20 cellular contexts compared by ENCODE assay signal in the genomic region with DNA sequence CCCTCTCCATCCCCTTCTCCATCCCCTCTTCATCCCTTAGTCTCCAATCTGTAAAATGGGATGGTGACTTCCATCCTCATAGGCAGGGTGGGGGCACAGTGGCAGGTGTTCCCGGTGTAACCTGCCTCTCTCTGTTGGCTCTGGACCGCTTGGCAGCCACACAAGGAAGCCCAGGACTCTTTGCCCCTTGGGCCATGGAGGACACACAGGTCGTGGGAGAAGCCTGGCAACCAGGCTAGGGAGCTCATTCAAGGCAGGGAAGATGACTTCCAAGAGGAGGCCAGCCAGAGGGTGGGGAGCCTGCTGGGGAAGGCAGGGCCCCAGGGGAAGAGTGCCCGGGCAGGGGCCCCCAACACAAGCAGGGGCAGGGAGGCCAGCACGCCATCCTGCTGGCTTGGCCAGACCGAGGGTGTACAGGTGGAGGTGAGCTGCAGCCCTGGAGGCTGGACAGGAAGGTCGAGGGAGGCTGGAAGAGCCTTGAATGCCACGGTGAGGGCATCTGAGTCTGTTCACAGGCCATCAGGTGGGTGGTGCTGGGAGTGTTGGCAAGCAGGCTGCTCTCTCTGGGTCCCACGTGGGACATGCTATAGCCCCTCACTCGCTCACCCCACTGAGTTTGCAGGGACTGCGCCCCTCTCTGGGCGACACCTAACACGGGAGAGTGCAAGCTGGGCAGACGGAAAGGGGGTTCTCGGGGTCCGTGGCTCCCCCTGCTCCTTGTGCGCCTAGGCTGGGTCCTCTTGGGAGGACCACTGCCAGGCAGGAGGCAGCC. TPM values are rescaled to one million over a fixed set of nuclear protein-coding genes. Genes with fewer than 3 reads are reported as not detected.
DNase-seq lines count a peak whose midpoint lies in the region; ATAC-seq, FAIRE-seq and TF ChIP-seq lines count a peak whose summit lies in the region.
"Had no signal": no experiment of that assay in that cellular context is flagged by ENCODE, and none has a peak within 500 bp of the region (broad histone marks: within the 10 kb centered on the region; RNA-seq: fewer than 3 reads in every experiment).

No MANE protein-coding gene starts in this region.

- H3K36me3 ChIP-seq in HEK293 (ENCODE audit: control insufficient read depth in 2 of 2, insufficient read depth in 1 of 2, low read length in 2 of 2) (no peaks in the 10 kb centered on the region), bronchial epithelial cell (ENCODE audit: control insufficient read depth, insufficient read depth, low read length) (no peaks in the 10 kb centered on the region), neutrophil (no peaks in the 10 kb centered on the region)
- H3K36me3 ChIP-seq: BLaER1 had no signal

- DNase-seq in activated CD4-positive, CD25-positive, alpha-beta regulatory T cell treated with anti-CD3 and anti-CD28 coated beads, Interleukin-2, amount 50 U/mL, for 72 hours = peak; percentile 26
- DNase-seq in bronchial epithelial cell (ENCODE audit: low read depth) (no peak), left cardiac atrium (no peak), midbrain (lab: John Stamatoyannopoulos, UW) (no peak), NCI-H146 (lab: John Stamatoyannopoulos, UW) (no peak)
- DNase-seq: 8988T, DMS153, GM23248, Karpas-422, MM.1S, NCI-H1105, NCI-H187 treated with DMSO at 0.1 percent for 48 hours, NCI-H446, SHP77 treated with DMSO at 0.1 percent for 48 hours had no signal

- H3K27me3 ChIP-seq in bronchial epithelial cell (ENCODE audit: control insufficient read depth, insufficient read depth, low read length) = peaks cover 2% of the 10 kb centered on the region
- H3K27me3 ChIP-seq in neutrophil = no peaks in the 10 kb centered on the region

- ATAC-seq in activated CD4-positive, CD25-positive, alpha-beta regulatory T cell treated with anti-CD3 and anti-CD28 coated beads, Interleukin-2, amount 50 U/mL, for 24 hours = no peak
- no peak for ATAC-seq in left cardiac atrium
- ATAC-seq: GM12878 had no signal

- no peak overlapping the region for H3K4me3 ChIP-seq in HEK293 (ENCODE audit: low read depth, low read length)
- no peak overlapping the region for H3K4me3 ChIP-seq in bronchial epithelial cell (ENCODE audit: low read depth, low read length)
- H3K4me3 ChIP-seq in neutrophil (ENCODE audit: low read depth in 1 of 2, low read length in 1 of 2) = no peak overlapping the region
- H3K4me3 ChIP-seq: BLaER1, GM12878, GM23248 had no signal

- FAIRE-seq in bronchial epithelial cell (lab: Jason Lieb, UNC) = peak; percentile 7
- FAIRE-seq: GM12878, RCC 7860 had no signal

- CTCF ChIA-PET in HEK293 (lab: Yijun Ruan, JAX) = interaction anchor here (0.5 to 1.6 kb wide), 2 partner anchors 53 to 85 kb away, joined by 3 to 4 read pairs; no protein-coding TSS in a partner anchor

- H3K4me1 ChIP-seq in HEK293 (ENCODE audit: control insufficient read depth, insufficient read depth, low read length) = no peaks in the 10 kb centered on the region
- peaks cover 84 to 90% of the 10 kb centered on the region in 2 experiments for H3K4me1 ChIP-seq in neutrophil (ENCODE audit: control insufficient read depth in 1 of 2, insufficient read depth in 1 of 2, low read depth in 1 of 2, low read length in 1 of 2)

- intact Hi-C loops in left cardiac atrium (cut with DNase I) = no loop called here

- POLR2A ChIA-PET in HEK293 (lab: Yijun Ruan, JAX) = no interaction called here

- no peak for TF ChIP-seq CTCF in HEK293 (tag by site-specific recombination; IDR thresholded peaks at IDR 0.05)
- no peak for TF ChIP-seq CTCF in bronchial epithelial cell (IDR thresholded peaks at IDR 0.05; ENCODE audit: insufficient read depth, low read length, severe bottlenecking)
- TF ChIP-seq CTCF in neutrophil (IDR thresholded peaks at IDR 0.05) = no peak

- H3K27ac ChIP-seq in HEK293 (ENCODE audit: extremely low read depth, low read depth, low read length) (no peak overlapping the region), neutrophil (peak overlapping the region; percentile 95)
- H3K27ac ChIP-seq: BLaER1, GM23248 had no signal

- no peaks in the 10 kb centered on the region for H3K9me3 ChIP-seq in HEK293 (ENCODE audit: control insufficient read depth, insufficient read depth, low read depth, low read length)
- no peaks in the 10 kb centered on the region for H3K9me3 ChIP-seq in neutrophil

TF ChIP-seq in HEK293, 187 proteins besides CTCF, POLR2A, EP300 and RAD21:
- no peak for TF ChIP-seq ZNF248 (tag by site-specific recombination; IDR thresholded peaks at IDR 0.05)
- no peak for TF ChIP-seq ZNF112 (tag by site-specific recombination; IDR thresholded peaks at IDR 0.05)
- peak; percentile 87; the same call in 1 of the 2 replicates for TF ChIP-seq GLI4 (tag by site-specific recombination; IDR thresholded peaks at IDR 0.05)
- TF ChIP-seq, protein P1, sequence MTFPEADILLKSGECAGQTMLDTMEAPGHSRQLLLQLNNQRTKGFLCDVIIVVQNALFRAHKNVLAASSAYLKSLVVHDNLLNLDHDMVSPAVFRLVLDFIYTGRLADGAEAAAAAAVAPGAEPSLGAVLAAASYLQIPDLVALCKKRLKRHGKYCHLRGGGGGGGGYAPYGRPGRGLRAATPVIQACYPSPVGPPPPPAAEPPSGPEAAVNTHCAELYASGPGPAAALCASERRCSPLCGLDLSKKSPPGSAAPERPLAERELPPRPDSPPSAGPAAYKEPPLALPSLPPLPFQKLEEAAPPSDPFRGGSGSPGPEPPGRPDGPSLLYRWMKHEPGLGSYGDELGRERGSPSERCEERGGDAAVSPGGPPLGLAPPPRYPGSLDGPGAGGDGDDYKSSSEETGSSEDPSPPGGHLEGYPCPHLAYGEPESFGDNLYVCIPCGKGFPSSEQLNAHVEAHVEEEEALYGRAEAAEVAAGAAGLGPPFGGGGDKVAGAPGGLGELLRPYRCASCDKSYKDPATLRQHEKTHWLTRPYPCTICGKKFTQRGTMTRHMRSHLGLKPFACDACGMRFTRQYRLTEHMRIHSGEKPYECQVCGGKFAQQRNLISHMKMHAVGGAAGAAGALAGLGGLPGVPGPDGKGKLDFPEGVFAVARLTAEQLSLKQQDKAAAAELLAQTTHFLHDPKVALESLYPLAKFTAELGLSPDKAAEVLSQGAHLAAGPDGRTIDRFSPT (tag by site-specific recombination; IDR thresholded peaks at IDR 0.05) = no peak

RNA-seq across cellular contexts. Expression of gene CTSD, which starts 15.5 kb away (rescaled TPM):
- 214 and 389 TPM in 2 replicates for total RNA-seq in bronchial epithelial cell
- total RNA-seq in left cardiac atrium = 100 to 1,000 TPM; 635 to 667 TPM

RNA-seq across cellular contexts. Expression of gene IFITM10, which starts 28.8 kb away (rescaled TPM):
- 1.3 and 2.4 TPM in 2 replicates for total RNA-seq in bronchial epithelial cell
- total RNA-seq in left cardiac atrium = under 1 TPM; 0.27 to 0.76 TPM
- total RNA-seq: GM12878 had no signal

RNA-seq across cellular contexts. Expression of gene SYT8, which starts 55.6 kb away (rescaled TPM):
- total RNA-seq in bronchial epithelial cell (0.53 and 1.5 TPM in 2 replicates), left cardiac atrium (not detected)
- total RNA-seq: GM12878, GM23248 had no signal

RNA-seq across cellular contexts. Expression of gene TNNI2, which starts 59.6 kb away (rescaled TPM):
- 0.26 TPM in 1 of 2 replicates, not detected in the other for total RNA-seq in bronchial epithelial cell
- under 1 TPM; 0.35 to 0.52 TPM for total RNA-seq in left cardiac atrium
- total RNA-seq: GM23248 had no signal
